In genomic region chr20:55216525-55217242, GRCh38 we compare ENCODE assay signal across 15 cellular contexts.
DNase-seq lines count a peak whose midpoint lies in the region; FAIRE-seq and TF ChIP-seq lines count a peak whose summit lies in the region.
"Had no signal": no experiment of that assay in that cellular context is flagged by ENCODE, and none has a peak within 500 bp of the region (broad histone marks: within the 10 kb centered on the region; RNA-seq: fewer than 3 reads in every experiment).

No MANE protein-coding gene starts in this region.

- peaks cover 10% of the 10 kb centered on the region for H3K9me3 ChIP-seq in mesenchymal stem cell (ENCODE audit: control insufficient read depth, low read length)

- no peak overlapping the region for H2AK5ac ChIP-seq in mesenchymal stem cell (ENCODE audit: low read length, severe bottlenecking)

- no peak overlapping the region for H3K27ac ChIP-seq in mesenchymal stem cell (ENCODE audit: low read length, poor library complexity, severe bottlenecking)

- H3K4me1 Mint-ChIP-seq in type B pancreatic cell (ENCODE audit: unreplicated experiment): no peaks in the 10 kb centered on the region
- H3K4me1 Mint-ChIP-seq: IgD-negative memory B cell, T-cell had no signal

- no peaks in the 10 kb centered on the region for H3K79me1 ChIP-seq in mesenchymal stem cell (replicated peaks; ENCODE audit: low read length, poor library complexity, severe bottlenecking)

- H3K14ac ChIP-seq in mesenchymal stem cell (ENCODE audit: low read length in 2 of 2): no peak overlapping the region

- H3K9ac ChIP-seq in mesenchymal stem cell (ENCODE audit: low read length): peak overlapping the region; percentile 39

- no peaks in the 10 kb centered on the region for H3K36me3 Mint-ChIP-seq in type B pancreatic cell
- H3K36me3 Mint-ChIP-seq: CD8-positive, alpha-beta T cell; T-cell had no signal

- no peak overlapping the region for H3K27ac Mint-ChIP-seq in type B pancreatic cell
- H3K27ac Mint-ChIP-seq: CD8-positive, alpha-beta T cell; IgD-negative memory B cell; T-cell had no signal

- no peaks in the 10 kb centered on the region for H3K4me1 ChIP-seq in mesenchymal stem cell (ENCODE audit: control insufficient read depth, insufficient read depth, low read depth, low read length)

- H2BK12ac ChIP-seq in mesenchymal stem cell (ENCODE audit: low read length in 2 of 2): no peak overlapping the region

- H3K18ac ChIP-seq in mesenchymal stem cell (ENCODE audit: low read depth in 1 of 2, low read length in 2 of 2): no peak overlapping the region

- H2AFZ ChIP-seq in mesenchymal stem cell (ENCODE audit: low read depth, low read length): no peak overlapping the region

- H2BK15ac ChIP-seq in mesenchymal stem cell (ENCODE audit: low read depth, poor library complexity, severe bottlenecking): no peak overlapping the region

- no peak for FAIRE-seq in bronchial epithelial cell (lab: Jason Lieb, UNC)

- H2BK5ac ChIP-seq in mesenchymal stem cell (ENCODE audit: low read depth, low read length, poor library complexity, severe bottlenecking): no peak overlapping the region

- H3K36me3 ChIP-seq in bronchial epithelial cell (ENCODE audit: control insufficient read depth, insufficient read depth, low read length): no peaks in the 10 kb centered on the region
- no peaks in the 10 kb centered on the region for H3K36me3 ChIP-seq in mesenchymal stem cell (ENCODE audit: control insufficient read depth in 1 of 2, insufficient read depth in 2 of 2, low read depth in 1 of 2, low read length in 2 of 2)

- H3K4me3 Mint-ChIP-seq in type B pancreatic cell: no peak overlapping the region
- H3K4me3 Mint-ChIP-seq: CD8-positive, alpha-beta T cell; IgD-negative memory B cell; T-cell had no signal

- H3K9me3 Mint-ChIP-seq in type B pancreatic cell: peaks cover 7% of the 10 kb centered on the region

- H4K91ac ChIP-seq in mesenchymal stem cell (ENCODE audit: low read length): no peak overlapping the region

- H3K27me3 Mint-ChIP-seq in type B pancreatic cell: no peaks in the 10 kb centered on the region
- H3K27me3 Mint-ChIP-seq: IgD-negative memory B cell, T-cell had no signal

- H3K27me3 ChIP-seq in bronchial epithelial cell (ENCODE audit: control insufficient read depth, insufficient read depth, low read length) (no peaks in the 10 kb centered on the region), mesenchymal stem cell (ENCODE audit: control insufficient read depth in 1 of 2, insufficient read depth in 1 of 2, low read length in 2 of 2) (no peaks in the 10 kb centered on the region)

- DNase-seq in HS-5 (ENCODE audit: low read depth) (peak; percentile 49), NCI-H69 (lab: John Stamatoyannopoulos, UW) (peak; percentile 67), bronchial epithelial cell (ENCODE audit: low read depth) (peak; percentile 91), mesenchymal stem cell (no peak), NCI-H345 treated with DMSO at 0.1 percent for 48 hours (lab: John Stamatoyannopoulos, UW; ENCODE audit: unreplicated experiment) (no peak), type B pancreatic cell (ENCODE audit: extremely low spot score, unreplicated experiment) (no peak), UCSD-AML1 (lab: John Stamatoyannopoulos, UW; ENCODE audit: unreplicated experiment) (no peak)
- DNase-seq: CD8-positive, alpha-beta T cell; MV-4-11; NCI-H1436 treated with DMSO at 0.1 percent for 48 hours; NCI-H345; NCI-H774; RPMI8226; T-cell had no signal

- 61% methylated on average over 5 of the region's 8 CpGs for WGBS in mesenchymal stem cell

- H2BK120ac ChIP-seq in mesenchymal stem cell (ENCODE audit: low read depth, low read length): no peak overlapping the region

- no peak overlapping the region for H4K8ac ChIP-seq in mesenchymal stem cell (ENCODE audit: low read length)

- H3K23ac ChIP-seq in mesenchymal stem cell (ENCODE audit: low read length in 2 of 2): no peak overlapping the region

- TF ChIP-seq CTCF in bronchial epithelial cell (IDR thresholded peaks at IDR 0.05; ENCODE audit: insufficient read depth, low read length, severe bottlenecking): no peak
- TF ChIP-seq CTCF in type B pancreatic cell (conservative IDR thresholded peaks at IDR 0.05): no peak

- no peak overlapping the region for H3K4ac ChIP-seq in mesenchymal stem cell (ENCODE audit: low read depth in 1 of 2, low read length in 2 of 2)

- H3K4me3 ChIP-seq in bronchial epithelial cell (ENCODE audit: low read depth, low read length): no peak overlapping the region
- peak overlapping the region in 1 of 2 experiments; percentile 20 for H3K4me3 ChIP-seq in mesenchymal stem cell (ENCODE audit: insufficient read depth in 1 of 2, low read depth in 1 of 2, low read length in 2 of 2)

- H3K4me2 ChIP-seq in mesenchymal stem cell (ENCODE audit: low read length, poor library complexity, severe bottlenecking): no peak overlapping the region

Comparison
In these comparisons a context has a peak if more than half of its experiments do, and no peak if none do; other contexts are left out.
1. DNase-seq: peak in HS-5 (single experiment), NCI-H69 (single experiment) and bronchial epithelial cell (single experiment); none in mesenchymal stem cell (single experiment), NCI-H345 treated with DMSO at 0.1 percent for 48 hours (single experiment), type B pancreatic cell (single experiment) and UCSD-AML1 (single experiment).